7 cellular contexts compared by ENCODE assay signal in the genomic region with DNA sequence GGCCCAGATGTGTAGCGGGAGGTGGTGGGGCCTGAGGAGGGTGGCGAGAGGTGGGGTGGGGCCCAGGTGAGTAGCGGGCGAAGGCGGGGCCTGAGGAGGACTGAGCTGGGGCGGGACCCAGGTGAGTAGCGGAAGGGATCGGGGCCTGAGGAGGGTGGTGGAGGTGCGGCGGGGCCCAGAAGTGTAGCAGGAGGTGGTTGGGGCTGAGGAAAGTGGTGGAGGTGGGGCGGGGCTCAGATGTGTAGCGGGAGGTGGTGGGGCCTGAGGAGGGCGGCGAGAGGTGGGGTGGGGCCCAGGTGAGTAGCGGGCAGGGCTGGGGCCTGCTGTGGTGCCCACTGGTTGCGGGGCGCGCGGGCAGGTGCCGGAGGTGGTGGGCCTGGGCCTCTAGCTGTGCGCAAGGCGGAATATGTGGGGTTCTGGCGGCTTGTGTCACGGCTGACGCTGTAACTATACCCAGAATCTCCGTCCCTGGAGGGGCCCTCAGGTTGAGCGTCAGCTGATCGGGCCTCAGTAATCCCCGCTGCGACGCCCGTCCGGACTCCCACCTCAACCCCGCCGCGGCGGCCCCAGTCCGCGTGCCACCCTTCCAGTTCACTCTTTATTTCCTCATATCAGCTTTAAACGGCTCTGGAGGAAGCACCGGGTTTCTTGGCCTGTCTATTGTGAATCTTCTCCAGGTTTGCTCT. TPM values are rescaled to one million over a fixed set of nuclear protein-coding genes. Genes with fewer than 3 reads are reported as not detected.
A peak's percentile ranks its signal among the peaks of the same experiment; 100 is the strongest.
DNase-seq lines count a peak whose midpoint lies in the region; TF ChIP-seq lines count a peak whose summit lies in the region.

No MANE protein-coding gene starts in this region.

- peak overlapping the region; percentile 79 for H3K4me3 ChIP-seq in H7 (ENCODE audit: insufficient read depth, low read depth, low read length)
- peak overlapping the region; percentile 41 for H3K4me3 ChIP-seq in lower leg skin (ENCODE audit: low read depth, poor library complexity, severe bottlenecking)

- H3K36me3 ChIP-seq in H7 (replicated peaks; ENCODE audit: control insufficient read depth, insufficient read depth, low read length) = peaks cover 10% of the 10 kb centered on the region

- DNase-seq in GM03348 (ENCODE audit: low spot score) (peak; percentile 21), H7 (no peak), NOMO-1 (lab: John Stamatoyannopoulos, UW; ENCODE audit: unreplicated experiment in 2 of 2) (peak; percentile 66 to 68), cerebellar cortex (ENCODE audit: low spot score) (peak; percentile 32), lower leg skin (ENCODE audit: low spot score in 2 of 2) (no peak), UCSD-AML1 (lab: John Stamatoyannopoulos, UW; ENCODE audit: unreplicated experiment) (no peak)

- no peak for TF ChIP-seq CTCF in lower leg skin (IDR thresholded peaks at IDR 0.05)

- intact Hi-C loops in lower leg skin (cut with DNase I; ENCODE audit: low total_unique reads) = no loop called here

- H3K27me3 ChIP-seq in H7 (ENCODE audit: control insufficient read depth, insufficient read depth, low read length) = no peaks in the 10 kb centered on the region

- no peak for TF ChIP-seq POLR2A in lower leg skin (IDR thresholded peaks at IDR 0.05)

- WGBS in lower leg skin, 2 donors = 3 to 6% methylated on average over 41 of the region's 41 CpGs

- peak overlapping the region; percentile 89 for H3K27ac ChIP-seq in temporal lobe (ENCODE audit: low read depth, low read length)

RNA-seq across cellular contexts. Expression of gene SF3B6, which starts 0.9 kb away (rescaled TPM):
- 125 and 181 TPM in 2 replicates for total RNA-seq in H7 (2014; rRNA removed; shearing (Covaris generic))
- total RNA-seq in lower leg skin (10 to 100 TPM; 81.3 to 90.8 (median 86.5) TPM), temporal lobe (84.1 TPM)

RNA-seq across cellular contexts. Expression of gene TP53I3, which starts 7.6 kb away (rescaled TPM):
- total RNA-seq in H7 (2014; rRNA removed; shearing (Covaris generic)) = 21.1 and 34.1 TPM in 2 replicates
- total RNA-seq in lower leg skin (10 to 100 TPM in 2 of 4 donors, 1 to 10 TPM in 2; 5.0 to 17.9 (median 8.5) TPM), temporal lobe (17.7 TPM)

RNA-seq across cellular contexts. Expression of gene FKBP1B, which starts 27.5 kb away (rescaled TPM):
- total RNA-seq in H7 (2014; rRNA removed; shearing (Covaris generic)) = 40.5 and 43.5 TPM in 2 replicates
- 10 to 100 TPM in 2 of 4 donors, 1 to 10 TPM in 2; 7.2 to 11.8 (median 9.5) TPM for total RNA-seq in lower leg skin
- total RNA-seq in temporal lobe = 76.5 TPM

RNA-seq across cellular contexts. Expression of gene WDCP, which starts 29.8 kb away (rescaled TPM):
- 21.8 and 22.8 TPM in 2 replicates for total RNA-seq in H7 (2014; rRNA removed; shearing (Covaris generic))
- 1 to 10 TPM; 2.6 to 4.9 (median 3.8) TPM for total RNA-seq in lower leg skin
- total RNA-seq in temporal lobe = 17.7 TPM

RNA-seq across cellular contexts. Expression of gene PFN4, which starts 46.1 kb away (rescaled TPM):
- total RNA-seq in H7 (2014; rRNA removed; shearing (Covaris generic)) = not detected in 2 replicates
- total RNA-seq in lower leg skin = under 1 TPM in 1 of 4 donors, not detected in 3; 0.65 TPM
- total RNA-seq in temporal lobe = 0.98 TPM

Comparison
In these comparisons a context has a peak if more than half of its experiments do, and no peak if none do; other contexts are left out.
1. DNase-seq: peak in GM03348 (single experiment), NOMO-1 (2 of 2) and cerebellar cortex (single experiment); none in H7 (single experiment), lower leg skin (0 of 2) and UCSD-AML1 (single experiment).